Comparison of ENCODE assay signal across 12 cellular contexts in genomic region chr18:9615973-9616559, GRCh38. TPM values are rescaled to one million over a fixed set of nuclear protein-coding genes. Genes with fewer than 3 reads are reported as not detected.
A peak's percentile ranks its signal among the peaks of the same experiment; 100 is the strongest.
DNase-seq lines count a peak whose midpoint lies in the region; ATAC-seq, FAIRE-seq and TF ChIP-seq lines count a peak whose summit lies in the region.
"Had no signal": no experiment of that assay in that cellular context is flagged by ENCODE, and none has a peak within 500 bp of the region (broad histone marks: within the 10 kb centered on the region; RNA-seq: fewer than 3 reads in every experiment).

No MANE protein-coding gene starts in this region.

- DNase-seq in activated T-cell treated with anti-CD3 and anti-CD28 coated beads, Interleukin-2, amount 50 U/mL, for 72 hours = no peak
- no peak for DNase-seq in activated T-cell treated with anti-CD3 and anti-CD28 coated beads, Interleukin-2, amount 50 U/mL, for 1 hour
- peak; percentile 45 for DNase-seq in astrocyte (ENCODE audit: low read depth)
- DNase-seq in mesenchymal stem cell = peak; percentile 46
- DNase-seq in NK-92 treated with Interleukin-12 subunit alpha and Interleukin-12 subunit beta, amount 100 ng/mL, for 24 hours (lab: John Stamatoyannopoulos, UW) = no peak
- no peak for DNase-seq in NCI-H1694 treated with DMSO at 0.1 percent for 48 hours (lab: John Stamatoyannopoulos, UW)
- DNase-seq: AML-193, body of pancreas, GOT3, heart left ventricle had no signal

- no peak for FAIRE-seq in astrocyte (lab: Jason Lieb, UNC)

- H3K36me3 ChIP-seq in astrocyte (ENCODE audit: insufficient read depth, low read length) (peaks cover 5% of the 10 kb centered on the region), mesenchymal stem cell (ENCODE audit: control insufficient read depth in 1 of 2, insufficient read depth in 2 of 2, low read depth in 1 of 2, low read length in 2 of 2) (peaks cover 0 to 5% of the 10 kb centered on the region in 2 experiments), urinary bladder (ENCODE audit: insufficient read depth) (no peaks in the 10 kb centered on the region)

- H2AFZ ChIP-seq in astrocyte (ENCODE audit: low read depth, low read length) (no peak overlapping the region), mesenchymal stem cell (ENCODE audit: low read depth, low read length) (no peak overlapping the region)

- H3K14ac ChIP-seq in mesenchymal stem cell (ENCODE audit: low read length in 2 of 2) = no peak overlapping the region

- H3K36me3 Mint-ChIP-seq in activated T-cell treated with anti-CD3 and anti-CD28 coated beads, Interleukin-2, amount 50 U/mL, for 72 hours (ENCODE audit: insufficient read depth in 2 of 2) = peaks cover 1 to 4% of the 10 kb centered on the region in 2 donors
- H3K36me3 Mint-ChIP-seq in astrocyte (ENCODE audit: low read depth, unreplicated experiment) = peaks cover 4% of the 10 kb centered on the region

- no peaks in the 10 kb centered on the region for H3K9me3 Mint-ChIP-seq in activated T-cell treated with anti-CD3 and anti-CD28 coated beads, Interleukin-2, amount 50 U/mL, for 72 hours
- H3K9me3 Mint-ChIP-seq in astrocyte (ENCODE audit: unreplicated experiment) = no peaks in the 10 kb centered on the region

- H2BK5ac ChIP-seq in mesenchymal stem cell (ENCODE audit: low read depth, low read length, poor library complexity, severe bottlenecking) = no peak overlapping the region

- no peaks in the 10 kb centered on the region for H3K27me3 ChIP-seq in astrocyte (ENCODE audit: insufficient read depth, low read length)
- H3K27me3 ChIP-seq in mesenchymal stem cell (ENCODE audit: control insufficient read depth in 1 of 2, insufficient read depth in 1 of 2, low read length in 2 of 2) = no peaks in the 10 kb centered on the region
- H3K27me3 ChIP-seq: body of pancreas, heart left ventricle had no signal

- H3K23ac ChIP-seq in mesenchymal stem cell (ENCODE audit: low read length in 2 of 2) = no peak overlapping the region

- H3K4me2 ChIP-seq in astrocyte (ENCODE audit: low read length) (no peak overlapping the region), mesenchymal stem cell (ENCODE audit: low read length, poor library complexity, severe bottlenecking) (no peak overlapping the region)

- H3K27ac ChIP-seq in astrocyte (ENCODE audit: low read depth, low read length) = no peak overlapping the region
- peak overlapping the region; percentile 40 for H3K27ac ChIP-seq in mesenchymal stem cell (ENCODE audit: low read length, poor library complexity, severe bottlenecking)
- H3K27ac ChIP-seq in urinary bladder (ENCODE audit: low read depth) = peak overlapping the region; percentile 10

- no peaks in the 10 kb centered on the region for H3K79me1 ChIP-seq in mesenchymal stem cell (replicated peaks; ENCODE audit: low read length, poor library complexity, severe bottlenecking)

- no peak overlapping the region for H3K9ac ChIP-seq in astrocyte (ENCODE audit: low read length)
- H3K9ac ChIP-seq in mesenchymal stem cell (ENCODE audit: low read length) = peak overlapping the region; percentile 83

- H4K8ac ChIP-seq in mesenchymal stem cell (ENCODE audit: low read length) = peak overlapping the region; percentile 49

- H2AK5ac ChIP-seq in mesenchymal stem cell (ENCODE audit: low read length, severe bottlenecking) = peak overlapping the region; percentile 81

- ATAC-seq in activated T-cell treated with anti-CD3 and anti-CD28 coated beads, Interleukin-2, amount 50 U/mL, for 72 hours (replicated peaks in 1 of 2) = no peak
- ATAC-seq in HG02571 (IDR thresholded peaks at IDR 0.05; ENCODE audit: unreplicated experiment) = no peak
- ATAC-seq: body of pancreas, heart left ventricle had no signal

- H3K4me1 ChIP-seq in astrocyte (ENCODE audit: insufficient read depth, low read length) (peaks cover 34% of the 10 kb centered on the region), mesenchymal stem cell (ENCODE audit: control insufficient read depth, insufficient read depth, low read depth, low read length) (peaks cover 7% of the 10 kb centered on the region), urinary bladder (ENCODE audit: insufficient read depth) (no peaks in the 10 kb centered on the region)

- H3K9me3 ChIP-seq in astrocyte (ENCODE audit: insufficient read depth, low read depth, low read length) (no peaks in the 10 kb centered on the region), mesenchymal stem cell (ENCODE audit: control insufficient read depth, low read length) (no peaks in the 10 kb centered on the region)
- H3K9me3 ChIP-seq: body of pancreas, heart left ventricle had no signal

- 85% methylated on average over 5 of the region's 5 CpGs for WGBS in mesenchymal stem cell
- 97% methylated on average over 5 of the region's 5 CpGs for WGBS in urinary bladder

- peak overlapping the region in 1 of 2 donors; percentile 76 for H3K4me3 Mint-ChIP-seq in activated T-cell treated with anti-CD3 and anti-CD28 coated beads, Interleukin-2, amount 50 U/mL, for 72 hours
- H3K4me3 Mint-ChIP-seq in astrocyte (ENCODE audit: unreplicated experiment) = peak overlapping the region; percentile 83

- no peak overlapping the region for H3K4me3 ChIP-seq in astrocyte (ENCODE audit: insufficient read depth, low read depth, low read length)
- no peak overlapping the region for H3K4me3 ChIP-seq in mesenchymal stem cell (ENCODE audit: insufficient read depth in 1 of 2, low read depth in 1 of 2, low read length in 2 of 2)
- no peak overlapping the region for H3K4me3 ChIP-seq in urinary bladder (ENCODE audit: low read depth, low read length)
- H3K4me3 ChIP-seq: body of pancreas had no signal

- no peak overlapping the region for H2BK120ac ChIP-seq in mesenchymal stem cell (ENCODE audit: low read depth, low read length)

- H3K27ac Mint-ChIP-seq in activated T-cell treated with anti-CD3 and anti-CD28 coated beads, Interleukin-2, amount 50 U/mL, for 72 hours = peak overlapping the region; percentile 45
- peak overlapping the region; percentile 87 for H3K27ac Mint-ChIP-seq in astrocyte (ENCODE audit: unreplicated experiment)

- H3K18ac ChIP-seq in mesenchymal stem cell (ENCODE audit: low read depth in 1 of 2, low read length in 2 of 2) = peak overlapping the region; percentile 59 to 76

- TF ChIP-seq CTCF in astrocyte (IDR thresholded peaks at IDR 0.05; ENCODE audit: insufficient read depth, low read depth, low read length) = no peak

- H2BK12ac ChIP-seq in mesenchymal stem cell (ENCODE audit: low read length in 2 of 2) = no peak overlapping the region

- H4K20me1 ChIP-seq in astrocyte (ENCODE audit: insufficient read depth, low read length) = peaks cover 24% of the 10 kb centered on the region

- no peak overlapping the region for H3K4ac ChIP-seq in mesenchymal stem cell (ENCODE audit: low read depth in 1 of 2, low read length in 2 of 2)

- H3K4me1 Mint-ChIP-seq in activated T-cell treated with anti-CD3 and anti-CD28 coated beads, Interleukin-2, amount 50 U/mL, for 72 hours (ENCODE audit: low read depth) = peaks cover 49% of the 10 kb centered on the region
- peaks cover 33% of the 10 kb centered on the region for H3K4me1 Mint-ChIP-seq in astrocyte (ENCODE audit: low read depth, unreplicated experiment)

- peaks cover 40% of the 10 kb centered on the region for H3K79me2 ChIP-seq in astrocyte (ENCODE audit: insufficient read depth, low read length)

- no peak overlapping the region for H2BK15ac ChIP-seq in mesenchymal stem cell (ENCODE audit: low read depth, poor library complexity, severe bottlenecking)

- H3K27me3 Mint-ChIP-seq in activated T-cell treated with anti-CD3 and anti-CD28 coated beads, Interleukin-2, amount 50 U/mL, for 72 hours (ENCODE audit: low read depth) = no peaks in the 10 kb centered on the region
- no peaks in the 10 kb centered on the region for H3K27me3 Mint-ChIP-seq in astrocyte (ENCODE audit: low read depth, unreplicated experiment)

- no peak overlapping the region for H4K91ac ChIP-seq in mesenchymal stem cell (ENCODE audit: low read length)

RNA-seq across cellular contexts. Expression of gene PPP4R1, which starts 1.7 kb away (rescaled TPM):
- total RNA-seq in activated T-cell treated with anti-CD3 and anti-CD28 coated beads, Interleukin-2, amount 50 U/mL, for 72 hours = 10 to 100 TPM; 17.5 to 23.7 TPM
- total RNA-seq in astrocyte (131 and 132 TPM in 2 replicates), urinary bladder (174 TPM)
- 61.2 TPM for polyA plus RNA-seq in mesenchymal stem cell (2013, experiment 1 of 2)
- 58.8 TPM for polyA plus RNA-seq in mesenchymal stem cell (2013, experiment 2 of 2)
- polyA plus RNA-seq in urinary bladder = 41.8 TPM

Comparison
In these comparisons a context has a peak if more than half of its experiments do, and no peak if none do; other contexts are left out.
1. DNase-seq: peak in astrocyte (single experiment) and mesenchymal stem cell (single experiment); none in activated T-cell treated with anti-CD3 and anti-CD28 coated beads, Interleukin-2, amount 50 U/mL, for 72 hours (0 of 2), activated T-cell treated with anti-CD3 and anti-CD28 coated beads, Interleukin-2, amount 50 U/mL, for 1 hour (single experiment), NK-92 treated with Interleukin-12 subunit alpha and Interleukin-12 subunit beta, amount 100 ng/mL, for 24 hours (single experiment) and NCI-H1694 treated with DMSO at 0.1 percent for 48 hours (single experiment).